In genomic region chr2:223835701-223836532, GRCh38 we compare ENCODE assay signal across 8 cellular contexts. TPM values are rescaled to one million over a fixed set of nuclear protein-coding genes. Genes with fewer than 3 reads are reported as not detected.
DNase-seq lines count a peak whose midpoint lies in the region; ATAC-seq and TF ChIP-seq lines count a peak whose summit lies in the region.

No MANE protein-coding gene starts in this region.

- peak overlapping the region; percentile 89 to 96 for H3K4me3 Mint-ChIP-seq in stimulated activated naive B cell treated with anti-CD40 and anti-IgM and Interleukin-4, amounts not matched to agents 10 μg/mL and 1 μg/mL and 100 μg/mL, for 72 hours

- H3K27ac ChIP-seq in HL-60 (replicated peaks): no peak overlapping the region

- H3K36me3 Mint-ChIP-seq in stimulated activated naive B cell treated with anti-CD40 and anti-IgM and Interleukin-4, amounts not matched to agents 10 μg/mL and 1 μg/mL and 100 μg/mL, for 72 hours: peaks cover 17 to 35% of the 10 kb centered on the region in 2 donors

- peaks cover 28 to 59% of the 10 kb centered on the region in 2 donors for H3K4me1 Mint-ChIP-seq in stimulated activated naive B cell treated with anti-CD40 and anti-IgM and Interleukin-4, amounts not matched to agents 10 μg/mL and 1 μg/mL and 100 μg/mL, for 72 hours

- H3K9me3 Mint-ChIP-seq in stimulated activated naive B cell treated with anti-CD40 and anti-IgM and Interleukin-4, amounts not matched to agents 10 μg/mL and 1 μg/mL and 100 μg/mL, for 72 hours: no peaks in the 10 kb centered on the region

- H3K4me3 ChIP-seq in HL-60 (replicated peaks; ENCODE audit: insufficient read depth, low read length) (peak overlapping the region; percentile 86), astrocyte of the cerebellum (ENCODE audit: low read depth, low read length) (peak overlapping the region; percentile 61)

- ATAC-seq in GM18502 (IDR thresholded peaks at IDR 0.05; ENCODE audit: poor library complexity, unreplicated experiment): peak; percentile 50
- ATAC-seq in GM21515 (IDR thresholded peaks at IDR 0.05; ENCODE audit: unreplicated experiment): peak; percentile 63
- ATAC-seq in stimulated activated naive B cell treated with anti-CD40 and anti-IgM and Interleukin-4, amounts not matched to agents 10 μg/mL and 1 μg/mL and 100 μg/mL, for 72 hours (replicated peaks): peak; percentile 89 to 90

- TF ChIP-seq CTCF in HL-60 (IDR thresholded peaks at IDR 0.05; ENCODE audit: insufficient read depth, low read length) (no peak), astrocyte of the cerebellum (IDR thresholded peaks at IDR 0.05; ENCODE audit: low read depth, low read length, missing control alignments) (no peak)

- no peaks in the 10 kb centered on the region for H3K27me3 ChIP-seq in HL-60 (ENCODE audit: insufficient read depth, poor library complexity, severe bottlenecking)

- DNase-seq in HL-60 (ENCODE audit: low read depth in 1 of 2, low spot score in 1 of 2) (peak; percentile 48 to 58), astrocyte of the cerebellum (ENCODE audit: low read depth) (no peak), cardiac septum (ENCODE audit: low spot score) (no peak), NCI-H82 (lab: John Stamatoyannopoulos, UW) (no peak), globus pallidus (ENCODE audit: low spot score) (no peak)
- DNase-seq in stimulated activated naive B cell treated with anti-CD40 and anti-IgM and Interleukin-4, amounts not matched to agents 10 μg/mL and 1 μg/mL and 100 μg/mL, for 72 hours: peak; percentile 90

- H3K27ac Mint-ChIP-seq in stimulated activated naive B cell treated with anti-CD40 and anti-IgM and Interleukin-4, amounts not matched to agents 10 μg/mL and 1 μg/mL and 100 μg/mL, for 72 hours: peak overlapping the region; percentile 92

- in situ Hi-C loops in astrocyte of the cerebellum (cut with HindIII; ENCODE audit: low sequenced_read_pairs): no loop called here

- intact Hi-C loops in cardiac septum (cut with DNase I): loop anchor here (5.0 kb wide), 1 partner anchor 111 kb away; the partner anchor contains the start of gene WDFY1

- H3K27me3 Mint-ChIP-seq in stimulated activated naive B cell treated with anti-CD40 and anti-IgM and Interleukin-4, amounts not matched to agents 10 μg/mL and 1 μg/mL and 100 μg/mL, for 72 hours: no peaks in the 10 kb centered on the region

RNA-seq across cellular contexts. Expression of gene AP1S3, which starts 1.5 kb away (rescaled TPM):
- 0.19 TPM for total RNA-seq in cardiac septum

Comparison
In these comparisons a context has a peak if more than half of its experiments do, and no peak if none do; other contexts are left out.
1. DNase-seq: peak in HL-60 (2 of 2) and stimulated activated naive B cell treated with anti-CD40 and anti-IgM and Interleukin-4, amounts not matched to agents 10 μg/mL and 1 μg/mL and 100 μg/mL, for 72 hours (single experiment); none in astrocyte of the cerebellum (single experiment), cardiac septum (single experiment), NCI-H82 (single experiment) and globus pallidus (single experiment).
2. Peak in every context shown above with its lines, with median percentiles within 50 percentile points of each other: ATAC-seq.